ENCODE assay signal across 6 cellular contexts in the genomic region with DNA sequence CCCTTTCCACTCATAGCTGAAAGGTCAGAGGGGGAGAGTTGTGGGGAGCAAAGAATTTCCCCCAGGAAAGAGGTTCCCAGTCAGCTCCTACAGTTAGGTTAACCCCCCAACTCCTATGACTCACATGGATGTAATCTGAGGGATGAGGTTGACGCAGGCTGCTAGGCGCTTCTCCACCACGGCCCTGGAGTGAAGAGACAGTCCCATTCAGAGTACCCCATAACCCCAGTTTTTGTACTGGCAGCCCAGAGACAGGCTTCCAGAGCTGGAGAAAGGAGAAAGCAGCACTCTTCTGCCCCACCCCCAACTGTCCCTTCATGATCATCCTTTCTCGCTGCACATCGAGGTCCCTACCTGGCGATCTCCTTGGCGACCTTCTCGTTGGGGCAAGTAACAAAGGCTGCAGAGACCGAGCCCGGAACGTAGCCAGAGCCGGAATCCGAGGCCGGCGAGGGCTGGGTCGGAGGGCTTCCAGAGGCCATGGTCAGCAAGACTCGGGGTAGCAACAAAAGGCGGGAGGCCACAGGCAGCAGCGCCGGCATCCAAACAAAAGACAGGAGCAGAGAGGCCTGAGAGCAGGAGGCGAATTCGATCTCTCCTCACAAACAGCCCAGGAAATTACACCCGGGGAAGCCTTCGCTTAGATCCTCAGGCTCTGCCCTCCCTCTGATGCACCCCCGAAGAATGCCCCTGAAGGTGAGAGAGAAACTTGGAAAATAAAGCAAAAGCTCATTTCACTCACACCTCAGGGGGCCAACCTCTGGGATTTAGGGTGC. TPM values are rescaled to one million over a fixed set of nuclear protein-coding genes. Genes with fewer than 3 reads are reported as not detected.
DNase-seq lines count a peak whose midpoint lies in the region; ATAC-seq and TF ChIP-seq lines count a peak whose summit lies in the region.

No MANE protein-coding gene starts in this region.

- H3K36me3 ChIP-seq in heart left ventricle = peaks cover 0 to 46% (median 42%) of the 10 kb centered on the region in 9 donors
- peaks cover 41% of the 10 kb centered on the region for H3K36me3 ChIP-seq in osteoblast (ENCODE audit: insufficient read depth, low read length)

- no peaks in the 10 kb centered on the region for H3K27me3 ChIP-seq in heart left ventricle
- H3K27me3 ChIP-seq in osteoblast (ENCODE audit: insufficient read depth, low read length) = no peaks in the 10 kb centered on the region

- H3K27ac ChIP-seq in heart left ventricle (peak overlapping the region in 11 of 12 donors; percentile 71 to 97 (median 93)), osteoblast (ENCODE audit: low read depth, low read length) (peak overlapping the region; percentile 100)

- H3K4me3 ChIP-seq in heart left ventricle = peak overlapping the region; percentile 30 to 80 (median 65)
- H3K4me3 ChIP-seq in choroid plexus epithelial cell (ENCODE audit: low read depth, low read length) = peak overlapping the region; percentile 69
- H3K4me3 ChIP-seq in osteoblast (ENCODE audit: insufficient read depth, low read length) = peak overlapping the region; percentile 99

- no peak for TF ChIP-seq POLR2A in heart left ventricle (IDR thresholded peaks at IDR 0.05)

- H4K20me1 ChIP-seq in osteoblast (ENCODE audit: insufficient read depth, low read length) = peaks cover 26% of the 10 kb centered on the region

- H2AFZ ChIP-seq in osteoblast (ENCODE audit: low read length) = peak overlapping the region; percentile 68

- peak in 1 of 4 donors; percentile 8 for ATAC-seq in heart left ventricle
- no peak for ATAC-seq in Right ventricle myocardium superior (ENCODE audit: poor library complexity)

- H3K4me2 ChIP-seq in osteoblast (ENCODE audit: insufficient read depth, low read length) = peak overlapping the region; percentile 80

- H3K9me3 ChIP-seq in heart left ventricle = no peaks in the 10 kb centered on the region
- no peaks in the 10 kb centered on the region for H3K9me3 ChIP-seq in osteoblast (ENCODE audit: low read depth, low read length)

- intact Hi-C loops in heart left ventricle (cut with DNase I) (loop anchor here in 2 of 10 donors (10.0 kb wide), 1 partner anchor 157 kb away; no protein-coding TSS in a partner anchor), Right ventricle myocardium superior (cut with DNase I) (loop anchor here (10.0 kb wide), 1 partner anchor 123 kb away; the partner anchor contains the start of gene RGL2)

- WGBS in heart left ventricle, 4 donors = 3 to 4% (median 4%) methylated on average over 23 to 25 of the region's 25 CpGs

- DNase-seq in heart left ventricle (peak in 1 of 5 donors; percentile 59), Right ventricle myocardium superior (no peak), choroid plexus epithelial cell (ENCODE audit: low read depth) (peak; percentile 81), osteoblast (ENCODE audit: insufficient read length, low spot score, missing footprints) (peak; percentile 96), NCI-H2081 (lab: John Stamatoyannopoulos, UW) (no peak), NCI-H524 treated with DMSO at 0.1 percent for 48 hours (lab: John Stamatoyannopoulos, UW) (no peak)

- TF ChIP-seq CTCF in heart left ventricle (IDR thresholded peaks at IDR 0.05) (no peak), choroid plexus epithelial cell (conservative IDR thresholded peaks at IDR 0.05; ENCODE audit: low read depth, low read length) (no peak), osteoblast (IDR thresholded peaks at IDR 0.05; ENCODE audit: extremely low read depth, low read depth, low read length) (no peak)

- H3K4me1 ChIP-seq in heart left ventricle (peaks cover 0 to 46% (median 33%) of the 10 kb centered on the region in 12 donors), osteoblast (ENCODE audit: insufficient read depth, low read length) (peaks cover 48% of the 10 kb centered on the region)

- H3K79me2 ChIP-seq in osteoblast (ENCODE audit: insufficient read depth, low read length) = peaks cover 88% of the 10 kb centered on the region

RNA-seq across cellular contexts. Expression of gene CUTA, which starts 0.6 kb away (rescaled TPM):
- total RNA-seq in heart left ventricle (100 to 1,000 TPM in 8 of 9 donors, 10 to 100 TPM in 1; 99.3 to 142 (median 120) TPM), Right ventricle myocardium superior (102 TPM), osteoblast (89.3 and 122 TPM in 2 replicates)
- 100 to 1,000 TPM; 139 to 142 TPM for polyA plus RNA-seq in heart left ventricle

RNA-seq across cellular contexts. Expression of gene SYNGAP1, which starts 2.5 kb away (rescaled TPM):
- total RNA-seq in heart left ventricle = 1 to 10 TPM; 2.4 to 9.9 (median 4.4) TPM
- 1 to 10 TPM; 5.0 to 5.8 TPM for polyA plus RNA-seq in heart left ventricle
- total RNA-seq in Right ventricle myocardium superior = 4.8 TPM
- 6.9 and 8.8 TPM in 2 replicates for total RNA-seq in osteoblast

RNA-seq across cellular contexts. Expression of gene PHF1, which starts 6.5 kb away (rescaled TPM):
- total RNA-seq in heart left ventricle (10 to 100 TPM; 43.0 to 82.1 (median 47.3) TPM), Right ventricle myocardium superior (50.6 TPM), osteoblast (25.9 and 30.8 TPM in 2 replicates)
- polyA plus RNA-seq in heart left ventricle = 10 to 100 TPM; 54.0 to 77.0 TPM

RNA-seq across cellular contexts. Expression of gene KIFC1, which starts 25.7 kb away (rescaled TPM):
- total RNA-seq in heart left ventricle = 1 to 10 TPM in 3 of 9 donors, under 1 TPM in 3, not detected in 3; 0.39 to 7.0 (median 1.0) TPM
- polyA plus RNA-seq in heart left ventricle = under 1 TPM; 0.04 to 0.30 TPM
- total RNA-seq in Right ventricle myocardium superior = 0.97 TPM
- 3.2 and 4.0 TPM in 2 replicates for total RNA-seq in osteoblast

RNA-seq across cellular contexts. Expression of gene ZBTB9, which starts 37.1 kb away (rescaled TPM):
- total RNA-seq in heart left ventricle (1 to 10 TPM; 2.5 to 6.4 (median 4.7) TPM), Right ventricle myocardium superior (4.3 TPM), osteoblast (4.1 and 4.7 TPM in 2 replicates)
- 1 to 10 TPM; 2.2 to 5.6 TPM for polyA plus RNA-seq in heart left ventricle

Comparison
In these comparisons a context has a peak if more than half of its experiments do, and no peak if none do; other contexts are left out.
1. DNase-seq: peak in choroid plexus epithelial cell (single experiment) and osteoblast (single experiment); none in Right ventricle myocardium superior (single experiment), NCI-H2081 (0 of 2) and NCI-H524 treated with DMSO at 0.1 percent for 48 hours (single experiment).
2. Peak in every context shown above with its lines, with median percentiles within 50 percentile points of each other: H3K4me3 ChIP-seq.